ENCODE assay signal across 8 cellular contexts in the genomic region with DNA sequence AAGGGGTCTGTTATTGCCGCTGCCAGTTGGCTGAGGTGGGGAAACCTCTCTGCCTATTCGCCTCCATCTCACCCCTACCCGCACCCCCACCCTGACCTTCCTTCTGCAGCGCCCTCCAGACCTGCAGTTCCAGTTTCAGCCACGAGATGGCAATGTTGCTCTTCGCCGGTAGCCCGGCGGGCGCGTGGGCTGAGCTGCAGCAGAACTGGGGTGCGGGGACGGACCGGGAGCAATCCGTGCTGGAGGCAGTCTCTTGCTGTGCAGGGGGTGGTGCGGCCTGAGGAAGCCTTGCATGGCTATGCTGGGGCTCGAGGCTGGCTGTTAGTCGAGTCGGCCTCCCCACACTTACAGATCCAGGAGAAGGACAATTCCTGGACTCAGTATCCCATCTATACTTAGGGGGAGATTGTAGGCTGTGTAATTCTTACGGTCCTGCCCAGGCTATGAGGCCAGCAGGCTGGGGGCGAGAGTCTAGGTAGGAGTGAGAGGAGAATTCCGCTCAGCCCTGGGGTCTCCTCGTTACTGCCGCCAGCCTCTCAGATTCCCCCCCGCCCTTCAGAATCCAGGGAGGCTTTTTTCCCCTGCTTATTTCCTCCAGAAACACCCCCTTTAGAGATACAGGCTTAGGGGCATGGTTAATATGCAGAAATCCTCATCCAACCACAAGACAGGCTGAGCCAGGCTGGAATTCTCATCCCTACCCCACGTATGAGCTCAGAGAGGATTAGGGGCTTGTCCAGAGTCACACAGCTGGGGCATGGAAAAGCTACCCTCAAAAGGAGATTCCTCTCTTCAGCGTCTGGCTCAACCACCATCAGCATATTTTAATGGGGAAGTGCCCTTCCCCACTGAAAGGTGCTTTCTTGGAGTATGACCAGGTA. TPM values are rescaled to one million over a fixed set of nuclear protein-coding genes. Genes with fewer than 3 reads are reported as not detected.
A peak's percentile ranks its signal among the peaks of the same experiment; 100 is the strongest.
DNase-seq lines count a peak whose midpoint lies in the region; FAIRE-seq and TF ChIP-seq lines count a peak whose summit lies in the region.

No MANE protein-coding gene starts in this region.

- no peaks in the 10 kb centered on the region for H3K4me1 ChIP-seq in PC-9 (replicated peaks; ENCODE audit: insufficient read depth)
- H3K4me1 ChIP-seq in suprapubic skin: peaks cover 31% of the 10 kb centered on the region

- no peak overlapping the region for H2AFZ ChIP-seq in PC-9

- no peak for TF ChIP-seq EP300 in suprapubic skin (IDR thresholded peaks at IDR 0.05)

- CTCF ChIA-PET in PC-9 (lab: Charles Lee): interaction anchor here (0.6 kb wide), 1 partner anchor 1790 kb away, joined by 3 read pairs; no protein-coding TSS in a partner anchor

- TF ChIP-seq CTCF in GM20000 (IDR thresholded peaks at IDR 0.05; ENCODE audit: extremely low read depth, missing control alignments) (peak; percentile 99), PC-9 (conservative IDR thresholded peaks at IDR 0.05) (peak; percentile 98), fibroblast of villous mesenchyme (IDR thresholded peaks at IDR 0.05; ENCODE audit: insufficient read depth, low read depth, low read length) (peak; percentile 100), suprapubic skin (IDR thresholded peaks at IDR 0.05) (peak; percentile 93 to 99)

- intact Hi-C loops in PC-9 (cut with micrococcal nuclease; ENCODE audit: unreplicated experiment): loop anchor here (5.0 to 10.0 kb wide), 2 partner anchors 219 to 279 kb away; no protein-coding TSS in a partner anchor

- no peaks in the 10 kb centered on the region for H3F3A ChIP-seq in PC-9 (ENCODE audit: insufficient read depth, low read depth)

- no peaks in the 10 kb centered on the region for H3K79me2 ChIP-seq in PC-9 (ENCODE audit: low read depth)

- DNase-seq in D341Med (ENCODE audit: low spot score) (peak; percentile 94), GM20000 (ENCODE audit: low spot score) (peak; percentile 91), HTR-8/SVneo (ENCODE audit: insufficient read length, low spot score) (peak; percentile 87), PC-9 (peak; percentile 59 to 74), activated T-helper 1 cell treated with Interleukin-2 at 50 U/mL for 16 hours (ENCODE audit: low read depth) (peak; percentile 63), fibroblast of villous mesenchyme (ENCODE audit: low read depth) (peak; percentile 67), nucleus accumbens (lab: John Stamatoyannopoulos, UW) (peak in 55 of 56 donors; percentile 11 to 95 (median 79)), suprapubic skin (ENCODE audit: low spot score in 2 of 2) (peak in 1 of 2 donors; percentile 78)

- 11% methylated on average over 19 of the region's 27 CpGs for WGBS in suprapubic skin

- no peaks in the 10 kb centered on the region for H3K9me2 ChIP-seq in PC-9 (ENCODE audit: insufficient read depth)

- H3K4me3 ChIP-seq in PC-9 (no peak overlapping the region), fibroblast of villous mesenchyme (ENCODE audit: low read depth, low read length) (no peak overlapping the region), suprapubic skin (no peak overlapping the region)

- H3K4me2 ChIP-seq in PC-9: peak overlapping the region; percentile 62

- H3K27ac ChIP-seq in PC-9 (no peak overlapping the region), suprapubic skin (no peak overlapping the region)

- BruUV-seq in PC-9 (replicated peaks; lab: Mats Ljungman, UMichigan): no TSS peak

- H4K20me1 ChIP-seq in PC-9 (ENCODE audit: insufficient read depth): no peaks in the 10 kb centered on the region

- TF ChIP-seq POLR2A in suprapubic skin (IDR thresholded peaks at IDR 0.05): no peak

- POLR2A ChIA-PET in PC-9 (lab: Charles Lee; ENCODE audit: unreplicated experiment): no interaction called here

- H3K27me3 ChIP-seq in PC-9 (ENCODE audit: insufficient read depth, low read depth) (peaks cover 61% of the 10 kb centered on the region), suprapubic skin (peaks cover 65% of the 10 kb centered on the region)

- H3K36me3 ChIP-seq in PC-9 (ENCODE audit: low read depth) (no peaks in the 10 kb centered on the region), suprapubic skin (no peaks in the 10 kb centered on the region)

- H3K9me3 ChIP-seq in PC-9 (ENCODE audit: insufficient read depth, low read depth): no peaks in the 10 kb centered on the region
- no peaks in the 10 kb centered on the region for H3K9me3 ChIP-seq in suprapubic skin

- FAIRE-seq in HTR-8/SVneo (lab: Jason Lieb, UNC): peak; percentile 93

RNA-seq across cellular contexts. Expression of gene TMEM132B, which starts 2.8 kb away (rescaled TPM):
- total RNA-seq in PC-9 (2021) (not detected in 2 replicates), fibroblast of villous mesenchyme (5.5 and 10.4 TPM in 2 replicates), suprapubic skin (1 to 10 TPM; 1.7 to 5.7 (median 3.6) TPM)
